Comparison of ENCODE assay signal across 1 cellular context in genomic region chr1:67898033-67898726, GRCh38.
TF ChIP-seq lines count a peak whose summit lies in the region.

No MANE protein-coding gene starts in this region.

TF ChIP-seq in K562, 482 proteins besides CTCF, POLR2A, EP300 and RAD21 (continued from another document):
- TF ChIP-seq MLLT1 (IDR thresholded peaks at IDR 0.05) (no peak), RCOR1 (IDR thresholded peaks at IDR 0.05; ENCODE audit: borderline replicate concordance in 1 of 2, low read depth in 2 of 2, low read length in 2 of 2) (peak in 1 of 2 experiments; percentile 96; a peak in 2 of 4 replicates), HES1 (IDR thresholded peaks at IDR 0.05; ENCODE audit: low read depth) (no peak), TAF15 (IDR thresholded peaks at IDR 0.05; ENCODE audit: low read depth, low read length) (no peak), TFAP4 (CRISPR knock-in tag; IDR thresholded peaks at IDR 0.05; ENCODE audit: borderline replicate concordance) (no peak), HCFC1 (IDR thresholded peaks at IDR 0.05; ENCODE audit: low read depth, low read length) (no peak), ZNF589 (CRISPR knock-in tag; IDR thresholded peaks at IDR 0.05; ENCODE audit: low read depth) (peak; percentile 79), MTA2 (IDR thresholded peaks at IDR 0.05; ENCODE audit: low read depth) (0 out of 2 replicates have a peak, but pooled peaks have one; percentile 14), CBX8 (IDR thresholded peaks at IDR 0.05; ENCODE audit: borderline replicate concordance, extremely low read depth, low read depth, low read length, poor library complexity, severe bottlenecking) (no peak), CBFA2T2 (conservative IDR thresholded peaks at IDR 0.05) (peak; percentile 64), ATF6 (CRISPR knock-in tag; IDR thresholded peaks at IDR 0.05) (no peak), FOSL1 (tag; conservative IDR thresholded peaks at IDR 0.05) (peak; percentile 62), HDAC8 (tag; IDR thresholded peaks at IDR 0.05) (0 out of 2 replicates have a peak, but pooled peaks have one; percentile 24), CREM (IDR thresholded peaks at IDR 0.05; ENCODE audit: low read depth) (0 out of 2 replicates have a peak, but pooled peaks have one; percentile 17), TBP (optimal IDR thresholded peaks at IDR 0.05; ENCODE audit: low read depth, low read length) (no peak), CBX2 (IDR thresholded peaks at IDR 0.05; ENCODE audit: insufficient read depth, low read length, poor library complexity, severe bottlenecking) (no peak), SMAD4 (CRISPR knock-in tag; conservative IDR thresholded peaks at IDR 0.05) (peak; percentile 78), HBP1 (CRISPR knock-in tag; IDR thresholded peaks at IDR 0.05) (0 out of 2 replicates have a peak, but pooled peaks have one; percentile 9), TAL1 (IDR thresholded peaks at IDR 0.05) (peak; percentile 66), CXXC5 (CRISPR knock-in tag; IDR thresholded peaks at IDR 0.05) (peak; percentile 63; the same call in 1 of the 2 replicates), KLF16 (IDR thresholded peaks at IDR 0.05) (peak; percentile 63; the same call in 1 of the 2 replicates), ATF7 (IDR thresholded peaks at IDR 0.05) (peak; percentile 11), PML (IDR thresholded peaks at IDR 0.05; ENCODE audit: low read length) (peak; percentile 35; the same call in 1 of the 2 replicates), RUNX1 (IDR thresholded peaks at IDR 0.05; ENCODE audit: low read depth) (no peak), GABPB2 (CRISPR knock-in tag; conservative IDR thresholded peaks at IDR 0.05) (no peak), BRD4 (IDR thresholded peaks at IDR 0.05) (0 out of 2 replicates have a peak, but pooled peaks have one; percentile 0), L3MBTL2 (IDR thresholded peaks at IDR 0.05) (peak; percentile 32; the same call in 1 of the 2 replicates), ZNF717 (CRISPR knock-in tag; IDR thresholded peaks at IDR 0.05) (no peak), YBX1 (IDR thresholded peaks at IDR 0.05) (no peak), SMARCE1 (IDR thresholded peaks at IDR 0.05) (peak; percentile 35; the same call in 1 of the 2 replicates), FOXM1 (IDR thresholded peaks at IDR 0.05; ENCODE audit: low read depth) (no peak), FOXM1 (CRISPR knock-in tag; IDR thresholded peaks at IDR 0.05; ENCODE audit: low read depth) (no peak), TCF7 (IDR thresholded peaks at IDR 0.05; ENCODE audit: borderline replicate concordance) (no peak), ZNF699 (CRISPR knock-in tag; IDR thresholded peaks at IDR 0.05; ENCODE audit: insufficient replicate concordance) (no peak), FOXJ2 (tag; IDR thresholded peaks at IDR 0.05) (no peak; the same call in 1 of the 2 replicates), ZMIZ1 (IDR thresholded peaks at IDR 0.05; ENCODE audit: low read depth in 2 of 2, low read length in 2 of 2) (0 out of 4 replicates have a peak, but pooled peaks of 1 of the 2 experiments have one; percentile 32), RHOXF2B (CRISPR knock-in tag; conservative IDR thresholded peaks at IDR 0.05) (no peak), EP400 (IDR thresholded peaks at IDR 0.05) (no peak; the same call in 1 of the 2 replicates), TEAD4 (IDR thresholded peaks at IDR 0.05; ENCODE audit: low read length) (peak; percentile 84), TEAD4 (CRISPR knock-in tag; IDR thresholded peaks at IDR 0.05; ENCODE audit: borderline replicate concordance) (no peak), MECOM (CRISPR knock-in tag; IDR thresholded peaks at IDR 0.05) (peak; percentile 64; the same call in 1 of the 2 replicates), JUND (IDR thresholded peaks at IDR 0.05; ENCODE audit: borderline replicate concordance, low read depth, low read length) (peak; percentile 50; the same call in 1 of the 2 replicates), JUND (tag; IDR thresholded peaks at IDR 0.05; ENCODE audit: borderline replicate concordance, low read depth, low read length) (no peak; the same call in 2 of the 3 replicates), CGGBP1 (CRISPR knock-in tag; IDR thresholded peaks at IDR 0.05) (no peak), SFPQ (IDR thresholded peaks at IDR 0.05; ENCODE audit: low read depth, low read length) (no peak), ARID3A (IDR thresholded peaks at IDR 0.05; ENCODE audit: borderline replicate concordance, low read depth, low read length) (0 out of 2 replicates have a peak, but pooled peaks have one; percentile 32), SRSF9 (IDR thresholded peaks at IDR 0.05; ENCODE audit: borderline replicate concordance, low read depth, low read length) (no peak), ZNF239 (CRISPR knock-in tag; IDR thresholded peaks at IDR 0.05) (peak; percentile 54), PHF8 (IDR thresholded peaks at IDR 0.05; ENCODE audit: borderline replicate concordance, low read length) (no peak), KAT8 (IDR thresholded peaks at IDR 0.05; ENCODE audit: low read depth) (no peak), ATF4 (CRISPR knock-in tag; IDR thresholded peaks at IDR 0.05) (0 out of 2 replicates have a peak, but pooled peaks have one; percentile 4), MTA3 (IDR thresholded peaks at IDR 0.05; ENCODE audit: borderline replicate concordance) (peak; percentile 31; the same call in 1 of the 2 replicates), TCF15 (CRISPR knock-in tag; IDR thresholded peaks at IDR 0.05) (no peak)
